In genomic region chr19:1406818-1407661, GRCh38 we compare ENCODE assay signal across 8 cellular contexts. TPM values are rescaled to one million over a fixed set of nuclear protein-coding genes. Genes with fewer than 3 reads are reported as not detected.
DNase-seq lines count a peak whose midpoint lies in the region; ATAC-seq and TF ChIP-seq lines count a peak whose summit lies in the region.

Gene DAZAP1, plus strand, starts transcription at chr19:1407586. Its CDS starts 188 bp downstream, at chr19:1407774.

- peak; percentile 78 for ATAC-seq in DND-41 (ENCODE audit: insufficient read depth, low read depth)
- peak; percentile 66 for ATAC-seq in GM21825 (IDR thresholded peaks at IDR 0.05; ENCODE audit: unreplicated experiment)
- ATAC-seq in naive thymus-derived CD4-positive, alpha-beta T cell = peak; percentile 93
- ATAC-seq in stimulated activated naive B cell treated with anti-CD40 and anti-IgM and Interleukin-4, amounts not matched to agents 10 μg/mL and 1 μg/mL and 100 μg/mL, for 72 hours (replicated peaks) = peak; percentile 83 to 87

- no peaks in the 10 kb centered on the region for H3K27me3 ChIP-seq in DND-41 (ENCODE audit: insufficient read depth, low read length, poor library complexity)
- H3K27me3 ChIP-seq in naive thymus-derived CD4-positive, alpha-beta T cell (ENCODE audit: control insufficient read depth in 2 of 2, insufficient read depth in 2 of 2, low read length in 2 of 2) = no peaks in the 10 kb centered on the region

- CTCF ChIA-PET in naive thymus-derived CD4-positive, alpha-beta T cell (lab: Charles Lee) = no interaction called here

- H3K9ac ChIP-seq in DND-41 (ENCODE audit: low read depth, low read length) = peak within 1 kb of the TSS; percentile 100

- H2AFZ ChIP-seq in DND-41 (ENCODE audit: low read depth, low read length) = peak within 1 kb of the TSS; percentile 73

- POLR2A ChIA-PET in naive thymus-derived CD4-positive, alpha-beta T cell (lab: Charles Lee) = no interaction called here

- H3K9me3 Mint-ChIP-seq in activated T-helper 1 cell treated with anti-CD3 and anti-CD28 coated beads, Interleukin-12 subunit alpha, Interleukin-12 subunit beta, Interleukin-2, Interleukin-4 antibody, amounts not matched to agents 30 ng/mL and 10 ng/mL and 1 ng/mL, durations not matched to agents 14 hours and 24 hours and 36 hours = no peaks in the 10 kb centered on the region
- H3K9me3 Mint-ChIP-seq in naive thymus-derived CD4-positive, alpha-beta T cell = peaks cover 0 to 1% (median 0%) of the 10 kb centered on the region in 11 donors
- no peaks in the 10 kb centered on the region for H3K9me3 Mint-ChIP-seq in stimulated activated naive B cell treated with anti-CD40 and anti-IgM and Interleukin-4, amounts not matched to agents 10 μg/mL and 1 μg/mL and 100 μg/mL, for 72 hours

- intact Hi-C loops in activated T-helper 1 cell treated with anti-CD3 and anti-CD28 coated beads, Interleukin-12 subunit alpha, Interleukin-12 subunit beta, Interleukin-2, Interleukin-4 antibody, amounts not matched to agents 30 ng/mL and 10 ng/mL and 1 ng/mL, durations not matched to agents 14 hours and 24 hours and 36 hours (cut with micrococcal nuclease) = loop anchor here (1.0 to 5.0 kb wide), 8 partner anchors 24 to 1375 kb away; partner anchors contain the start of genes FAM174C, KLF16, NDUFS7 and PCSK4
- intact Hi-C loops in naive thymus-derived CD4-positive, alpha-beta T cell (cut with micrococcal nuclease) = loop anchor here (1.0 to 10.0 kb wide), 19 partner anchors 24 to 1495 kb away; partner anchors contain the start of genes FAM174C (in 2 of the 2), MBD3 (in 2 of the 2), NDUFS7 (in 2 of the 2) and PTBP1 (in 2 of the 2)

- peak within 1 kb of the TSS; percentile 98 for H3K4me3 Mint-ChIP-seq in activated T-helper 1 cell treated with anti-CD3 and anti-CD28 coated beads, Interleukin-12 subunit alpha, Interleukin-12 subunit beta, Interleukin-2, Interleukin-4 antibody, amounts not matched to agents 30 ng/mL and 10 ng/mL and 1 ng/mL, durations not matched to agents 14 hours and 24 hours and 36 hours
- H3K4me3 Mint-ChIP-seq in naive thymus-derived CD4-positive, alpha-beta T cell = peak within 1 kb of the TSS; percentile 79 to 96 (median 94)
- H3K4me3 Mint-ChIP-seq in stimulated activated naive B cell treated with anti-CD40 and anti-IgM and Interleukin-4, amounts not matched to agents 10 μg/mL and 1 μg/mL and 100 μg/mL, for 72 hours = peak within 1 kb of the TSS; percentile 92 to 94

- TF ChIP-seq CTCF in DND-41 (IDR thresholded peaks at IDR 0.05; ENCODE audit: borderline replicate concordance, extremely low read depth, low read length, poor library complexity, severe bottlenecking) = peak; percentile 68

- H3K27ac ChIP-seq in DND-41 (ENCODE audit: low read length) = peak within 1 kb of the TSS; percentile 83
- peak within 1 kb of the TSS; percentile 98 for H3K27ac ChIP-seq in naive thymus-derived CD4-positive, alpha-beta T cell (ENCODE audit: low read depth, low read length)

- H3K4me1 ChIP-seq in DND-41 (ENCODE audit: insufficient read depth, low read length) = peaks cover 53% of the 10 kb centered on the region
- H3K4me1 ChIP-seq in naive thymus-derived CD4-positive, alpha-beta T cell (ENCODE audit: control insufficient read depth in 2 of 2, insufficient read depth in 2 of 2, low read length in 2 of 2) = peaks cover 38 to 40% of the 10 kb centered on the region in 2 donors

- peak within 1 kb of the TSS; percentile 37 to 61 for H3K4me3 ChIP-seq in DND-41 (ENCODE audit: low read depth in 1 of 2, low read length in 2 of 2)
- peak within 1 kb of the TSS; percentile 83 for H3K4me3 ChIP-seq in naive thymus-derived CD4-positive, alpha-beta T cell (ENCODE audit: low read length)

- DNase-seq in DND-41 (peak; percentile 99), Kasumi-1 (lab: John Stamatoyannopoulos, UW) (peak; percentile 90 to 96), RKO (ENCODE audit: low spot score) (peak; percentile 97), fibroblast of gingiva (ENCODE audit: low read depth) (peak; percentile 98)
- peak; percentile 100 for DNase-seq in activated T-helper 1 cell treated with anti-CD3 and anti-CD28 coated beads, Interleukin-12 subunit alpha, Interleukin-12 subunit beta, Interleukin-2, Interleukin-4 antibody, amounts not matched to agents 30 ng/mL and 10 ng/mL and 1 ng/mL, durations not matched to agents 14 hours and 24 hours and 36 hours (ENCODE audit: low spot score)
- DNase-seq in naive thymus-derived CD4-positive, alpha-beta T cell = peak; percentile 99 to 100 (median 100)
- peak; percentile 100 for DNase-seq in stimulated activated naive B cell treated with anti-CD40 and anti-IgM and Interleukin-4, amounts not matched to agents 10 μg/mL and 1 μg/mL and 100 μg/mL, for 72 hours

- peaks cover 14% of the 10 kb centered on the region for H3K36me3 Mint-ChIP-seq in activated T-helper 1 cell treated with anti-CD3 and anti-CD28 coated beads, Interleukin-12 subunit alpha, Interleukin-12 subunit beta, Interleukin-2, Interleukin-4 antibody, amounts not matched to agents 30 ng/mL and 10 ng/mL and 1 ng/mL, durations not matched to agents 14 hours and 24 hours and 36 hours (ENCODE audit: low read depth)
- peaks cover 0 to 7% (median 3%) of the 10 kb centered on the region in 5 donors for H3K36me3 Mint-ChIP-seq in naive thymus-derived CD4-positive, alpha-beta T cell
- H3K36me3 Mint-ChIP-seq in stimulated activated naive B cell treated with anti-CD40 and anti-IgM and Interleukin-4, amounts not matched to agents 10 μg/mL and 1 μg/mL and 100 μg/mL, for 72 hours = peaks cover 16 to 23% of the 10 kb centered on the region in 2 donors

- peaks cover 37% of the 10 kb centered on the region for H4K20me1 ChIP-seq in DND-41 (ENCODE audit: insufficient read depth, low read length)

- H3K27me3 Mint-ChIP-seq in activated T-helper 1 cell treated with anti-CD3 and anti-CD28 coated beads, Interleukin-12 subunit alpha, Interleukin-12 subunit beta, Interleukin-2, Interleukin-4 antibody, amounts not matched to agents 30 ng/mL and 10 ng/mL and 1 ng/mL, durations not matched to agents 14 hours and 24 hours and 36 hours (ENCODE audit: insufficient read depth) = peaks cover 7% of the 10 kb centered on the region
- H3K27me3 Mint-ChIP-seq in naive thymus-derived CD4-positive, alpha-beta T cell = peaks cover 0 to 9% (median 0%) of the 10 kb centered on the region in 5 donors
- peaks cover 9 to 13% of the 10 kb centered on the region in 2 donors for H3K27me3 Mint-ChIP-seq in stimulated activated naive B cell treated with anti-CD40 and anti-IgM and Interleukin-4, amounts not matched to agents 10 μg/mL and 1 μg/mL and 100 μg/mL, for 72 hours

- no peaks in the 10 kb centered on the region for H3K9me3 ChIP-seq in DND-41 (ENCODE audit: insufficient read depth, low read length, severe bottlenecking)
- H3K9me3 ChIP-seq in naive thymus-derived CD4-positive, alpha-beta T cell (ENCODE audit: control insufficient read depth in 2 of 3, low read length in 3 of 3) = no peaks in the 10 kb centered on the region

- H3K4me1 Mint-ChIP-seq in activated T-helper 1 cell treated with anti-CD3 and anti-CD28 coated beads, Interleukin-12 subunit alpha, Interleukin-12 subunit beta, Interleukin-2, Interleukin-4 antibody, amounts not matched to agents 30 ng/mL and 10 ng/mL and 1 ng/mL, durations not matched to agents 14 hours and 24 hours and 36 hours (ENCODE audit: low read depth) = peaks cover 33% of the 10 kb centered on the region
- peaks cover 34 to 54% (median 46%) of the 10 kb centered on the region in 7 donors for H3K4me1 Mint-ChIP-seq in naive thymus-derived CD4-positive, alpha-beta T cell
- H3K4me1 Mint-ChIP-seq in stimulated activated naive B cell treated with anti-CD40 and anti-IgM and Interleukin-4, amounts not matched to agents 10 μg/mL and 1 μg/mL and 100 μg/mL, for 72 hours = peaks cover 42 to 56% of the 10 kb centered on the region in 2 donors

- peak within 1 kb of the TSS; percentile 83 for H3K27ac Mint-ChIP-seq in activated T-helper 1 cell treated with anti-CD3 and anti-CD28 coated beads, Interleukin-12 subunit alpha, Interleukin-12 subunit beta, Interleukin-2, Interleukin-4 antibody, amounts not matched to agents 30 ng/mL and 10 ng/mL and 1 ng/mL, durations not matched to agents 14 hours and 24 hours and 36 hours
- peak within 1 kb of the TSS; percentile 54 to 96 (median 90) for H3K27ac Mint-ChIP-seq in naive thymus-derived CD4-positive, alpha-beta T cell
- peak within 1 kb of the TSS; percentile 86 for H3K27ac Mint-ChIP-seq in stimulated activated naive B cell treated with anti-CD40 and anti-IgM and Interleukin-4, amounts not matched to agents 10 μg/mL and 1 μg/mL and 100 μg/mL, for 72 hours

- H3K4me2 ChIP-seq in DND-41 (ENCODE audit: insufficient read depth, low read length) = peak within 1 kb of the TSS; percentile 84

- peaks cover 45% of the 10 kb centered on the region for H3K79me2 ChIP-seq in DND-41 (ENCODE audit: insufficient read depth, low read length)

- peaks cover 36% of the 10 kb centered on the region for H3K36me3 ChIP-seq in DND-41 (ENCODE audit: insufficient read depth, low read length)
- peaks cover 0 to 22% (median 4%) of the 10 kb centered on the region in 3 experiments for H3K36me3 ChIP-seq in naive thymus-derived CD4-positive, alpha-beta T cell (ENCODE audit: control insufficient read depth in 2 of 3, insufficient read depth in 3 of 3, low read length in 3 of 3)

RNA-seq across cellular contexts. Expression of gene DAZAP1, which starts in this region (rescaled TPM):
- total RNA-seq in activated T-helper 1 cell treated with anti-CD3 and anti-CD28 coated beads, Interleukin-12 subunit alpha, Interleukin-12 subunit beta, Interleukin-2, Interleukin-4 antibody, amounts not matched to agents 30 ng/mL and 10 ng/mL and 1 ng/mL, durations not matched to agents 14 hours and 24 hours and 36 hours = 301 and 304 TPM in 2 replicates
- 100 to 1,000 TPM; 129 to 227 (median 144) TPM for total RNA-seq in naive thymus-derived CD4-positive, alpha-beta T cell
- polyA plus RNA-seq in naive thymus-derived CD4-positive, alpha-beta T cell = 1 to 10 TPM; 5.0 to 5.7 TPM

Comparison
In these comparisons a context has a peak if more than half of its experiments do, and no peak if none do; other contexts are left out.
1. Peak in every context shown above with its lines: DNase-seq, ATAC-seq, H3K4me3 ChIP-seq and H3K27ac ChIP-seq.